Comparison of ENCODE assay signal across 2 cellular contexts in genomic region chr17:48642843-48643696, GRCh38.
TF ChIP-seq lines count a peak whose summit lies in the region.

No MANE protein-coding gene starts in this region.

TF ChIP-seq in HEK293, 187 proteins besides CTCF, POLR2A, EP300 and RAD21:
- TF ChIP-seq ZNF585B (tag by site-specific recombination; IDR thresholded peaks at IDR 0.05) (no peak), ZNF626 (tag by site-specific recombination; IDR thresholded peaks at IDR 0.05) (no peak), ATF2 (tag by site-specific recombination; IDR thresholded peaks at IDR 0.05; ENCODE audit: low read depth) (no peak), ZNF510 (tag by site-specific recombination; IDR thresholded peaks at IDR 0.05; ENCODE audit: insufficient replicate concordance) (no peak)

TF ChIP-seq in H1, 55 proteins besides CTCF, POLR2A, EP300 and RAD21:
- TF ChIP-seq MAX (IDR thresholded peaks at IDR 0.05) (no peak), GTF2F1 (IDR thresholded peaks at IDR 0.05; ENCODE audit: borderline replicate concordance, low read depth, low read length) (no peak), KDM1A (IDR thresholded peaks at IDR 0.05; ENCODE audit: borderline replicate concordance, low read length) (no peak), CBX8 (IDR thresholded peaks at IDR 0.05; ENCODE audit: borderline replicate concordance, low read depth, low read length) (0 out of 2 replicates have a peak, but pooled peaks have one; percentile 16), CTBP2 (IDR thresholded peaks at IDR 0.05; ENCODE audit: borderline replicate concordance, insufficient read depth, insufficient read length, low read length) (peak; percentile 8), SUZ12 (IDR thresholded peaks at IDR 0.05; ENCODE audit: low read length) (peak; percentile 83), EZH2 (IDR thresholded peaks at IDR 0.05; ENCODE audit: low read depth, low read length, severe bottlenecking) (peak; percentile 88), SIN3A (conservative IDR thresholded peaks at IDR 0.05 in 1 of 2, IDR thresholded peaks at IDR 0.05 in 1 of 2; ENCODE audit: low read depth in 1 of 2, low read length in 2 of 2) (no peak), KDM4A (IDR thresholded peaks at IDR 0.05; ENCODE audit: low read depth, low read length, severe bottlenecking) (no peak), USF2 (IDR thresholded peaks at IDR 0.05; ENCODE audit: low read length) (no peak), CHD7 (IDR thresholded peaks at IDR 0.05; ENCODE audit: insufficient replicate concordance, low read length) (no peak), TAF7 (optimal IDR thresholded peaks at IDR 0.05; ENCODE audit: borderline replicate concordance, low read depth, low read length) (no peak), HDAC6 (IDR thresholded peaks at IDR 0.05; ENCODE audit: low read depth, low read length) (no peak)
